1 cellular context compared by ENCODE assay signal in genomic region chr11:65117206-65118096, GRCh38.
TF ChIP-seq lines count a peak whose summit lies in the region.

ZNHIT2 (minus strand) TSS chr11:65117701; CDS start chr11:65117653, 48 bp downstream.

TF ChIP-seq in HepG2, 621 proteins besides CTCF, POLR2A, EP300 and RAD21 (continued from another document and continues in another):
- TF ChIP-seq, protein P1, sequence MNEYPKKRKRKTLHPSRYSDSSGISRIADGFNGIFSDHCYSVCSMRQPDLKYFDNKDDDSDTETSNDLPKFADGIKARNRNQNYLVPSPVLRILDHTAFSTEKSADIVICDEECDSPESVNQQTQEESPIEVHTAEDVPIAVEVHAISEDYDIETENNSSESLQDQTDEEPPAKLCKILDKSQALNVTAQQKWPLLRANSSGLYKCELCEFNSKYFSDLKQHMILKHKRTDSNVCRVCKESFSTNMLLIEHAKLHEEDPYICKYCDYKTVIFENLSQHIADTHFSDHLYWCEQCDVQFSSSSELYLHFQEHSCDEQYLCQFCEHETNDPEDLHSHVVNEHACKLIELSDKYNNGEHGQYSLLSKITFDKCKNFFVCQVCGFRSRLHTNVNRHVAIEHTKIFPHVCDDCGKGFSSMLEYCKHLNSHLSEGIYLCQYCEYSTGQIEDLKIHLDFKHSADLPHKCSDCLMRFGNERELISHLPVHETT (CRISPR knock-in tag; conservative IDR thresholded peaks at IDR 0.05), result no peak
- no peak for TF ChIP-seq ZNF577 (CRISPR knock-in tag; IDR thresholded peaks at IDR 0.05; ENCODE audit: borderline replicate concordance, low read depth)
- 0 out of 2 replicates have a peak, but pooled peaks have one; percentile 27 for TF ChIP-seq ZNF775 (CRISPR knock-in tag; IDR thresholded peaks at IDR 0.05; ENCODE audit: borderline replicate concordance)
- TF ChIP-seq HNRNPUL1 (IDR thresholded peaks at IDR 0.05; ENCODE audit: low read depth, low read length), result 0 out of 2 replicates have a peak, but pooled peaks have one; percentile 22
- TF ChIP-seq ZNF567 (CRISPR knock-in tag; IDR thresholded peaks at IDR 0.05; ENCODE audit: borderline replicate concordance), result 0 out of 2 replicates have a peak, but pooled peaks have one; percentile 63
- peak; percentile 26; the same call in 1 of the 2 replicates for TF ChIP-seq HOXA5 (CRISPR knock-in tag; IDR thresholded peaks at IDR 0.05)
- peak; percentile 81; the same call in 1 of the 2 replicates for TF ChIP-seq ZNF616 (CRISPR knock-in tag; IDR thresholded peaks at IDR 0.05; ENCODE audit: low read depth)
- TF ChIP-seq ZNF749 (CRISPR knock-in tag; IDR thresholded peaks at IDR 0.05; ENCODE audit: borderline replicate concordance), result no peak
- TF ChIP-seq, protein P2, sequence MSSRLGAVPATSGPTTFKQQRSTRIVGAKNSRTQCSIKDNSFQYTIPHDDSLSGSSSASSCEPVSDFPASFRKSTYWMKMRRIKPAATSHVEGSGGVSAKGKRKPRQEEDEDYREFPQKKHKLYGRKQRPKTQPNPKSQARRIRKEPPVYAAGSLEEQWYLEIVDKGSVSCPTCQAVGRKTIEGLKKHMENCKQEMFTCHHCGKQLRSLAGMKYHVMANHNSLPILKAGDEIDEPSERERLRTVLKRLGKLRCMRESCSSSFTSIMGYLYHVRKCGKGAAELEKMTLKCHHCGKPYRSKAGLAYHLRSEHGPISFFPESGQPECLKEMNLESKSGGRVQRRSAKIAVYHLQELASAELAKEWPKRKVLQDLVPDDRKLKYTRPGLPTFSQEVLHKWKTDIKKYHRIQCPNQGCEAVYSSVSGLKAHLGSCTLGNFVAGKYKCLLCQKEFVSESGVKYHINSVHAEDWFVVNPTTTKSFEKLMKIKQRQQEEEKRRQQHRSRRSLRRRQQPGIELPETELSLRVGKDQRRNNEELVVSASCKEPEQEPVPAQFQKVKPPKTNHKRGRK (CRISPR knock-in tag; IDR thresholded peaks at IDR 0.05), result no peak
- TF ChIP-seq NBN (conservative IDR thresholded peaks at IDR 0.05), result no peak
- no peak for TF ChIP-seq NR1H2 (CRISPR knock-in tag; IDR thresholded peaks at IDR 0.05; ENCODE audit: borderline replicate concordance, low read depth)
- peak; percentile 21; the same call in 1 of the 2 replicates for TF ChIP-seq PITX1 (CRISPR knock-in tag; IDR thresholded peaks at IDR 0.05)
- TF ChIP-seq PCBP2 (optimal IDR thresholded peaks at IDR 0.05; ENCODE audit: low read depth, low read length, poor library complexity, severe bottlenecking), result no peak
- no peak; the same call in 1 of the 2 replicates for TF ChIP-seq KLF15 (CRISPR knock-in tag; IDR thresholded peaks at IDR 0.05; ENCODE audit: borderline replicate concordance)
- TF ChIP-seq ATRX (CRISPR knock-in tag; IDR thresholded peaks at IDR 0.05; ENCODE audit: borderline replicate concordance), result no peak
- TF ChIP-seq ZNF451 (CRISPR knock-in tag; IDR thresholded peaks at IDR 0.05), result peak; percentile 85
- no peak; the same call in none of the 2 replicates for TF ChIP-seq SAFB2 (CRISPR knock-in tag; IDR thresholded peaks at IDR 0.05; ENCODE audit: borderline replicate concordance, low read depth)
- TF ChIP-seq, protein P3, sequence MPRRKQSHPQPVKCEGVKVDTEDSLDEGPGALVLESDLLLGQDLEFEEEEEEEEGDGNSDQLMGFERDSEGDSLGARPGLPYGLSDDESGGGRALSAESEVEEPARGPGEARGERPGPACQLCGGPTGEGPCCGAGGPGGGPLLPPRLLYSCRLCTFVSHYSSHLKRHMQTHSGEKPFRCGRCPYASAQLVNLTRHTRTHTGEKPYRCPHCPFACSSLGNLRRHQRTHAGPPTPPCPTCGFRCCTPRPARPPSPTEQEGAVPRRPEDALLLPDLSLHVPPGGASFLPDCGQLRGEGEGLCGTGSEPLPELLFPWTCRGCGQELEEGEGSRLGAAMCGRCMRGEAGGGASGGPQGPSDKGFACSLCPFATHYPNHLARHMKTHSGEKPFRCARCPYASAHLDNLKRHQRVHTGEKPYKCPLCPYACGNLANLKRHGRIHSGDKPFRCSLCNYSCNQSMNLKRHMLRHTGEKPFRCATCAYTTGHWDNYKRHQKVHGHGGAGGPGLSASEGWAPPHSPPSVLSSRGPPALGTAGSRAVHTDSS (CRISPR knock-in tag; conservative IDR thresholded peaks at IDR 0.05), result no peak
- peak; percentile 99 for TF ChIP-seq GABPB1 (CRISPR knock-in tag; IDR thresholded peaks at IDR 0.05)
- TF ChIP-seq TCF7L2 (IDR thresholded peaks at IDR 0.05; ENCODE audit: low read depth, low read length), result no peak
- no peak for TF ChIP-seq ZNF512B (CRISPR knock-in tag; IDR thresholded peaks at IDR 0.05; ENCODE audit: borderline replicate concordance)
- TF ChIP-seq TOE1 (CRISPR knock-in tag; IDR thresholded peaks at IDR 0.05), result no peak
- TF ChIP-seq ZNF720 (CRISPR knock-in tag; IDR thresholded peaks at IDR 0.05), result no peak
- no peak for TF ChIP-seq ZNF264 (CRISPR knock-in tag; IDR thresholded peaks at IDR 0.05)
- 0 out of 2 replicates have a peak, but pooled peaks have one; percentile 43 for TF ChIP-seq GTF3A (CRISPR knock-in tag; conservative IDR thresholded peaks at IDR 0.05)
- TF ChIP-seq GFI1 (CRISPR knock-in tag; IDR thresholded peaks at IDR 0.05; ENCODE audit: borderline replicate concordance), result no peak
- no peak for TF ChIP-seq NFE2L2 (IDR thresholded peaks at IDR 0.05; ENCODE audit: low read length)
- TF ChIP-seq CBX5 (CRISPR knock-in tag; IDR thresholded peaks at IDR 0.05; ENCODE audit: borderline replicate concordance), result no peak
- no peak for TF ChIP-seq ZNF746 (CRISPR knock-in tag; IDR thresholded peaks at IDR 0.05)
- no peak for TF ChIP-seq FOSL1 (CRISPR knock-in tag; IDR thresholded peaks at IDR 0.05; ENCODE audit: borderline replicate concordance)
- peak; percentile 88; the same call in 1 of the 2 replicates for TF ChIP-seq ZNF761 (CRISPR knock-in tag; conservative IDR thresholded peaks at IDR 0.05)
- TF ChIP-seq ESRRA (CRISPR knock-in tag; IDR thresholded peaks at IDR 0.05; ENCODE audit: low read depth), result no peak; the same call in 1 of the 2 replicates
- TF ChIP-seq, protein P4, sequence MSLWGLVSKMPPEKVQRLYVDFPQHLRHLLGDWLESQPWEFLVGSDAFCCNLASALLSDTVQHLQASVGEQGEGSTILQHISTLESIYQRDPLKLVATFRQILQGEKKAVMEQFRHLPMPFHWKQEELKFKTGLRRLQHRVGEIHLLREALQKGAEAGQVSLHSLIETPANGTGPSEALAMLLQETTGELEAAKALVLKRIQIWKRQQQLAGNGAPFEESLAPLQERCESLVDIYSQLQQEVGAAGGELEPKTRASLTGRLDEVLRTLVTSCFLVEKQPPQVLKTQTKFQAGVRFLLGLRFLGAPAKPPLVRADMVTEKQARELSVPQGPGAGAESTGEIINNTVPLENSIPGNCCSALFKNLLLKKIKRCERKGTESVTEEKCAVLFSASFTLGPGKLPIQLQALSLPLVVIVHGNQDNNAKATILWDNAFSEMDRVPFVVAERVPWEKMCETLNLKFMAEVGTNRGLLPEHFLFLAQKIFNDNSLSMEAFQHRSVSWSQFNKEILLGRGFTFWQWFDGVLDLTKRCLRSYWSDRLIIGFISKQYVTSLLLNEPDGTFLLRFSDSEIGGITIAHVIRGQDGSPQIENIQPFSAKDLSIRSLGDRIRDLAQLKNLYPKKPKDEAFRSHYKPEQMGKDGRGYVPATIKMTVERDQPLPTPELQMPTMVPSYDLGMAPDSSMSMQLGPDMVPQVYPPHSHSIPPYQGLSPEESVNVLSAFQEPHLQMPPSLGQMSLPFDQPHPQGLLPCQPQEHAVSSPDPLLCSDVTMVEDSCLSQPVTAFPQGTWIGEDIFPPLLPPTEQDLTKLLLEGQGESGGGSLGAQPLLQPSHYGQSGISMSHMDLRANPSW (CRISPR knock-in tag; IDR thresholded peaks at IDR 0.05; ENCODE audit: borderline replicate concordance), result no peak
- TF ChIP-seq ZNF83 (CRISPR knock-in tag; IDR thresholded peaks at IDR 0.05; ENCODE audit: borderline replicate concordance), result no peak
- TF ChIP-seq, protein P5, sequence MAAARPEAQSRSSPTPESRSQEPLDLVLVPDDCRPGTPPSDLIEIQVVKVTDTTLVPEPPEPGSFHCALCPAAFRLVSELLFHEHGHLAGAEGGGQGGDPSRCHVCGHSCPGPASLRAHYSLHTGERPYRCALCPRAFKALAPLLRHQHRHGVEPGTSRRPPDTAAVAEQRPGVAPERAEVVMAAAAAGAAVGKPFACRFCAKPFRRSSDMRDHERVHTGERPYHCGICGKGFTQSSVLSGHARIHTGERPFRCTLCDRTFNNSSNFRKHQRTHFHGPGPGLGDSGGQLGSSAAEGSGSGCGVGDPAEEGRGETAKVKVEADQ (CRISPR knock-in tag; IDR thresholded peaks at IDR 0.05; ENCODE audit: borderline replicate concordance), result no peak; the same call in 1 of the 2 replicates
- TF ChIP-seq, protein P6, sequence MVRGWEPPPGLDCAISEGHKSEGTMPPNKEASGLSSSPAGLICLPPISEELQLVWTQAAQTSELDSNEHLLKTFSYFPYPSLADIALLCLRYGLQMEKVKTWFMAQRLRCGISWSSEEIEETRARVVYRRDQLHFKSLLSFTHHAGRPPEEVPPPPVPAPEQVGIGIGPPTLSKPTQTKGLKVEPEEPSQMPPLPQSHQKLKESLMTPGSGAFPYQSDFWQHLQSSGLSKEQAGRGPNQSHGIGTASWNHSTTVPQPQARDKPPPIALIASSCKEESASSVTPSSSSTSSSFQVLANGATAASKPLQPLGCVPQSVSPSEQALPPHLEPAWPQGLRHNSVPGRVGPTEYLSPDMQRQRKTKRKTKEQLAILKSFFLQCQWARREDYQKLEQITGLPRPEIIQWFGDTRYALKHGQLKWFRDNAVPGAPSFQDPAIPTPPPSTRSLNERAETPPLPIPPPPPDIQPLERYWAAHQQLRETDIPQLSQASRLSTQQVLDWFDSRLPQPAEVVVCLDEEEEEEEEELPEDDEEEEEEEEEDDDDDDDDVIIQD (CRISPR knock-in tag; IDR thresholded peaks at IDR 0.05; ENCODE audit: low read depth), result no peak
- TF ChIP-seq, protein P7, sequence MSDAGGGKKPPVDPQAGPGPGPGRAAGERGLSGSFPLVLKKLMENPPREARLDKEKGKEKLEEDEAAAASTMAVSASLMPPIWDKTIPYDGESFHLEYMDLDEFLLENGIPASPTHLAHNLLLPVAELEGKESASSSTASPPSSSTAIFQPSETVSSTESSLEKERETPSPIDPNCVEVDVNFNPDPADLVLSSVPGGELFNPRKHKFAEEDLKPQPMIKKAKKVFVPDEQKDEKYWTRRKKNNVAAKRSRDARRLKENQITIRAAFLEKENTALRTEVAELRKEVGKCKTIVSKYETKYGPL (CRISPR knock-in tag; IDR thresholded peaks at IDR 0.05), result no peak
- TF ChIP-seq, protein P8, sequence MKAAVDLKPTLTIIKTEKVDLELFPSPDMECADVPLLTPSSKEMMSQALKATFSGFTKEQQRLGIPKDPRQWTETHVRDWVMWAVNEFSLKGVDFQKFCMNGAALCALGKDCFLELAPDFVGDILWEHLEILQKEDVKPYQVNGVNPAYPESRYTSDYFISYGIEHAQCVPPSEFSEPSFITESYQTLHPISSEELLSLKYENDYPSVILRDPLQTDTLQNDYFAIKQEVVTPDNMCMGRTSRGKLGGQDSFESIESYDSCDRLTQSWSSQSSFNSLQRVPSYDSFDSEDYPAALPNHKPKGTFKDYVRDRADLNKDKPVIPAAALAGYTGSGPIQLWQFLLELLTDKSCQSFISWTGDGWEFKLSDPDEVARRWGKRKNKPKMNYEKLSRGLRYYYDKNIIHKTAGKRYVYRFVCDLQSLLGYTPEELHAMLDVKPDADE (CRISPR knock-in tag; IDR thresholded peaks at IDR 0.05), result no peak
- TF ChIP-seq SOX5 (CRISPR knock-in tag; IDR thresholded peaks at IDR 0.05; ENCODE audit: borderline replicate concordance), result no peak
- TF ChIP-seq, protein P9, sequence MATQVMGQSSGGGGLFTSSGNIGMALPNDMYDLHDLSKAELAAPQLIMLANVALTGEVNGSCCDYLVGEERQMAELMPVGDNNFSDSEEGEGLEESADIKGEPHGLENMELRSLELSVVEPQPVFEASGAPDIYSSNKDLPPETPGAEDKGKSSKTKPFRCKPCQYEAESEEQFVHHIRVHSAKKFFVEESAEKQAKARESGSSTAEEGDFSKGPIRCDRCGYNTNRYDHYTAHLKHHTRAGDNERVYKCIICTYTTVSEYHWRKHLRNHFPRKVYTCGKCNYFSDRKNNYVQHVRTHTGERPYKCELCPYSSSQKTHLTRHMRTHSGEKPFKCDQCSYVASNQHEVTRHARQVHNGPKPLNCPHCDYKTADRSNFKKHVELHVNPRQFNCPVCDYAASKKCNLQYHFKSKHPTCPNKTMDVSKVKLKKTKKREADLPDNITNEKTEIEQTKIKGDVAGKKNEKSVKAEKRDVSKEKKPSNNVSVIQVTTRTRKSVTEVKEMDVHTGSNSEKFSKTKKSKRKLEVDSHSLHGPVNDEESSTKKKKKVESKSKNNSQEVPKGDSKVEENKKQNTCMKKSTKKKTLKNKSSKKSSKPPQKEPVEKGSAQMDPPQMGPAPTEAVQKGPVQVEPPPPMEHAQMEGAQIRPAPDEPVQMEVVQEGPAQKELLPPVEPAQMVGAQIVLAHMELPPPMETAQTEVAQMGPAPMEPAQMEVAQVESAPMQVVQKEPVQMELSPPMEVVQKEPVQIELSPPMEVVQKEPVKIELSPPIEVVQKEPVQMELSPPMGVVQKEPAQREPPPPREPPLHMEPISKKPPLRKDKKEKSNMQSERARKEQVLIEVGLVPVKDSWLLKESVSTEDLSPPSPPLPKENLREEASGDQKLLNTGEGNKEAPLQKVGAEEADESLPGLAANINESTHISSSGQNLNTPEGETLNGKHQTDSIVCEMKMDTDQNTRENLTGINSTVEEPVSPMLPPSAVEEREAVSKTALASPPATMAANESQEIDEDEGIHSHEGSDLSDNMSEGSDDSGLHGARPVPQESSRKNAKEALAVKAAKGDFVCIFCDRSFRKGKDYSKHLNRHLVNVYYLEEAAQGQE (IDR thresholded peaks at IDR 0.05; ENCODE audit: borderline replicate concordance in 1 of 2, low read depth in 1 of 2, low read length in 2 of 2), result no peak; a peak in 1 of 4 replicates
- TF ChIP-seq ZNF296 (CRISPR knock-in tag; conservative IDR thresholded peaks at IDR 0.05), result no peak; the same call in 1 of the 2 replicates
- peak; percentile 100 for TF ChIP-seq AGO1 (IDR thresholded peaks at IDR 0.05; ENCODE audit: low read depth, low read length, poor library complexity, severe bottlenecking)
- TF ChIP-seq SP2 (CRISPR knock-in tag; IDR thresholded peaks at IDR 0.05), result peak; percentile 51
- peak; percentile 79 for TF ChIP-seq POLR2AphosphoS5 (IDR thresholded peaks at IDR 0.05; ENCODE audit: low read depth, low read length)
- TF ChIP-seq ZNF782 (CRISPR knock-in tag; IDR thresholded peaks at IDR 0.05; ENCODE audit: borderline replicate concordance), result peak; percentile 68
- no peak for TF ChIP-seq ZNF607 (CRISPR knock-in tag; IDR thresholded peaks at IDR 0.05; ENCODE audit: borderline replicate concordance)
